ENCODE assay signal across 1 cellular context in the genomic region with DNA sequence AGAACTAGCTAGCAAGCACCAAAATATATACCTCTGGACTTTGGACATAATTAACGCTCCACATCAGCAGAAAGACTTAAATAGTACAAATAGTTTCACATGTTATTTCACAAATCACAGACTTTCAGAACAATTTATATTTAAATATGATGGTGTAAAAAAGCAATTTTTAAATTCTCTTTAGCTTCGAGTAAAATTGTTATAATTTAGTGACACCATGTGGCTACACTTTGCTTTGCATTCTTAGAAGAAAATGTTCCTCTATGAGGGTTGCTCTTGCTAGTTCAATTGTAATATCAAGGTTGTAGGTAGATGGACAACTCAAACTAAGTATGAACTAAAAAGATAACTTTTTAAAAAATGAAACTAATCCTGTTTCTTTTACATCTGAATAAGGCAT.
A peak's percentile ranks its signal among the peaks of the same experiment; 100 is the strongest.
TF ChIP-seq lines count a peak whose summit lies in the region.

No MANE protein-coding gene starts in this region.

TF ChIP-seq in IMR-90, 13 proteins besides CTCF, POLR2A, EP300 and RAD21:
- TF ChIP-seq, protein P1, sequence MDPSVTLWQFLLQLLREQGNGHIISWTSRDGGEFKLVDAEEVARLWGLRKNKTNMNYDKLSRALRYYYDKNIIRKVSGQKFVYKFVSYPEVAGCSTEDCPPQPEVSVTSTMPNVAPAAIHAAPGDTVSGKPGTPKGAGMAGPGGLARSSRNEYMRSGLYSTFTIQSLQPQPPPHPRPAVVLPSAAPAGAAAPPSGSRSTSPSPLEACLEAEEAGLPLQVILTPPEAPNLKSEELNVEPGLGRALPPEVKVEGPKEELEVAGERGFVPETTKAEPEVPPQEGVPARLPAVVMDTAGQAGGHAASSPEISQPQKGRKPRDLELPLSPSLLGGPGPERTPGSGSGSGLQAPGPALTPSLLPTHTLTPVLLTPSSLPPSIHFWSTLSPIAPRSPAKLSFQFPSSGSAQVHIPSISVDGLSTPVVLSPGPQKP (IDR thresholded peaks at IDR 0.05; ENCODE audit: borderline replicate concordance, low read depth, low read length), result no peak
- TF ChIP-seq SMC3 (IDR thresholded peaks at IDR 0.05; ENCODE audit: low read depth, low read length), result peak; percentile 42; the same call in 1 of the 2 replicates
